In the genomic region with DNA sequence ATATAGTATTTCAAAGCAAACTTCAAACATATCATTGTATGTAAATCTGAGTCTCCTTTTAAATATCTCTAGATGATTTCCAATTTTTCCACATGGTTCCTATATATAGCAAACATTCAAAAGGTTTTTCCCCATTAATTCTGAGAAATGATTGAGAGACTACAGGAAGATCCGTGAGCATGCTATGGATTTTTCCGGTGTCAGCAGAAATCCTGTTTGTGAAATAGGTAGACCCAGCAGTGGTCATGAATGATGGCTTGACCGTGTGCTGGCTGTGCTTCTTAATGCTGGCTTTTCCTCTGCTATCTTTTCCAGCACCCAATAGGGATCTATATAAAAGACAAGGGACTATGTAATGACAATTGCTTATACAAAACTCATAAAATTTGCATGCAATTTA, we compare ENCODE assay signal across 5 cellular contexts.
"Had no signal": no experiment of that assay in that cellular context is flagged by ENCODE, and none has a peak within 500 bp of the region (broad histone marks: within the 10 kb centered on the region; RNA-seq: fewer than 3 reads in every experiment).

No MANE protein-coding gene starts in this region.

- ATAC-seq: K562 had no signal

- FAIRE-seq: HTR-8/SVneo, K562 had no signal

- DNase-seq: KBM-7, KG1 had no signal

- H3K4me3 ChIP-seq: K562 had no signal

- H3K27ac ChIP-seq: HL-60 had no signal
